Comparison of ENCODE assay signal across 17 cellular contexts in the genomic region with DNA sequence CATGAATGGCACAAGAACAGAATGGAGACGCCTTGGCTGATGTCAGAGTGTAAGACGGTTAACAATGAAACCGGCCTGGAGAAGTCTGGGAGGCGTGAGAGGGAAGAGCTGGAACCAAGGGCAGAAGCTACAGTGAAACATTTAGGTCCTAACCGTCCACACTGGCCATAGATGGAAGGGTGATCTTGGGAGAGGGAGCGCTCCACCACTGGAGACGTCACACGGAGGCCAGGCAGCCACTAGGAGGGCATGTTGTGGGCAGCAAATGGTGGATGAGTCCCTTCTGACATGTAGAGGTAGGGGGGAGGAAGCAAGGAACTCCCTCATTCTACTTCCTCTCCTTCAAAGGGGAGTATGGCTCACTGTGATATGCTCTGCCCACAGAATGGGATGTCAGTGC. TPM values are rescaled to one million over a fixed set of nuclear protein-coding genes. Genes with fewer than 3 reads are reported as not detected.
DNase-seq lines count a peak whose midpoint lies in the region; ATAC-seq and TF ChIP-seq lines count a peak whose summit lies in the region.
"Had no signal": no experiment of that assay in that cellular context is flagged by ENCODE, and none has a peak within 500 bp of the region (broad histone marks: within the 10 kb centered on the region; RNA-seq: fewer than 3 reads in every experiment).

No MANE protein-coding gene starts in this region.

- no peaks in the 10 kb centered on the region for H3K9me3 Mint-ChIP-seq in activated CD8-positive, alpha-beta T cell treated with anti-CD3 and anti-CD28 coated beads, Interleukin-2, amount 10 ng/mL, durations not matched to agents 7 days and 5 days (ENCODE audit: insufficient read depth)
- H3K9me3 Mint-ChIP-seq in activated CD8-positive, alpha-beta T cell treated with anti-CD3 and anti-CD28 coated beads for 36 hours: no peaks in the 10 kb centered on the region
- no peaks in the 10 kb centered on the region for H3K9me3 Mint-ChIP-seq in osteocyte (ENCODE audit: unreplicated experiment)
- H3K9me3 Mint-ChIP-seq: endodermal cell; nephron; stimulated activated naive B cell treated with anti-CD40 and anti-IgM and Interleukin-4, amounts not matched to agents 10 μg/mL and 1 μg/mL and 100 μg/mL, for 72 hours had no signal

- H3K36me3 ChIP-seq in MM.1S (replicated peaks; ENCODE audit: insufficient read depth, low read length): no peaks in the 10 kb centered on the region
- H3K36me3 ChIP-seq in colonic mucosa: no peaks in the 10 kb centered on the region

- peaks cover 67% of the 10 kb centered on the region for H3F3A ChIP-seq in MM.1S (ENCODE audit: insufficient read depth, low read length)

- no peak for TF ChIP-seq CTCF in activated CD8-positive, alpha-beta T cell treated with anti-CD3 and anti-CD28 coated beads for 36 hours (IDR thresholded peaks at IDR 0.05)
- TF ChIP-seq CTCF in MM.1S (IDR thresholded peaks at IDR 0.05; ENCODE audit: low read length) (no peak), colonic mucosa (IDR thresholded peaks at IDR 0.05) (no peak), osteocyte (IDR thresholded peaks at IDR 0.05) (no peak)

- H3K4me2 ChIP-seq in MM.1S (ENCODE audit: low read depth, low read length): no peak overlapping the region
- H3K4me2 ChIP-seq: BLaER1 had no signal

- H3K27me3 ChIP-seq in MM.1S (replicated peaks; ENCODE audit: insufficient read depth, low read length) (no peaks in the 10 kb centered on the region), colonic mucosa (no peaks in the 10 kb centered on the region)
- H3K27me3 ChIP-seq: BLaER1 had no signal

- CTCF ChIA-PET in activated CD8-positive, alpha-beta T cell treated with anti-CD3 and anti-CD28 coated beads, Interleukin-2, amount 10 ng/mL, durations not matched to agents 7 days and 5 days (lab: Charles Lee): no interaction called here
- CTCF ChIA-PET in activated CD8-positive, alpha-beta T cell treated with anti-CD3 and anti-CD28 coated beads for 36 hours (lab: Charles Lee): interaction anchor here (1.5 kb wide), 1 partner anchor 48 kb away, joined by 3 read pairs; no protein-coding TSS in a partner anchor

- H3K9me3 ChIP-seq in MM.1S (replicated peaks; ENCODE audit: insufficient read depth, low read length): no peaks in the 10 kb centered on the region
- H3K9me3 ChIP-seq in colonic mucosa: no peaks in the 10 kb centered on the region
- H3K9me3 ChIP-seq: BLaER1, thoracic aorta had no signal

- H3K36me3 Mint-ChIP-seq in activated CD8-positive, alpha-beta T cell treated with anti-CD3 and anti-CD28 coated beads, Interleukin-2, amount 10 ng/mL, durations not matched to agents 7 days and 5 days (ENCODE audit: low read depth): peaks cover 16% of the 10 kb centered on the region
- peaks cover 3% of the 10 kb centered on the region for H3K36me3 Mint-ChIP-seq in activated CD8-positive, alpha-beta T cell treated with anti-CD3 and anti-CD28 coated beads for 36 hours (ENCODE audit: low read depth)
- H3K36me3 Mint-ChIP-seq in osteocyte (ENCODE audit: unreplicated experiment): peaks cover 59% of the 10 kb centered on the region
- H3K36me3 Mint-ChIP-seq: activated naive CD8-positive, alpha-beta T cell had no signal

- peaks cover 31% of the 10 kb centered on the region for H3K4me1 Mint-ChIP-seq in activated CD8-positive, alpha-beta T cell treated with anti-CD3 and anti-CD28 coated beads, Interleukin-2, amount 10 ng/mL, durations not matched to agents 7 days and 5 days (ENCODE audit: low read depth)
- peaks cover 35% of the 10 kb centered on the region for H3K4me1 Mint-ChIP-seq in activated CD8-positive, alpha-beta T cell treated with anti-CD3 and anti-CD28 coated beads for 36 hours (ENCODE audit: low read depth)
- H3K4me1 Mint-ChIP-seq in osteocyte (ENCODE audit: unreplicated experiment): peaks cover 42% of the 10 kb centered on the region

- no peaks in the 10 kb centered on the region for H3K9me2 ChIP-seq in MM.1S (replicated peaks; ENCODE audit: insufficient read depth, low read length)

- H3K79me2 ChIP-seq in MM.1S (ENCODE audit: low read length): peaks cover 53% of the 10 kb centered on the region

- H3K4me3 ChIP-seq in MM.1S (ENCODE audit: low read length) (no peak overlapping the region), colonic mucosa (no peak overlapping the region)
- H3K4me3 ChIP-seq: BLaER1, thoracic aorta had no signal

- POLR2A ChIA-PET in activated CD8-positive, alpha-beta T cell treated with anti-CD3 and anti-CD28 coated beads, Interleukin-2, amount 10 ng/mL, durations not matched to agents 7 days and 5 days (lab: Charles Lee): no interaction called here
- POLR2A ChIA-PET in activated CD8-positive, alpha-beta T cell treated with anti-CD3 and anti-CD28 coated beads for 36 hours (lab: Charles Lee): no interaction called here

- H4K20me1 ChIP-seq in MM.1S (ENCODE audit: insufficient read depth, low read length): no peaks in the 10 kb centered on the region
- H4K20me1 ChIP-seq: BLaER1 had no signal

- DNase-seq in activated CD8-positive, alpha-beta T cell treated with anti-CD3 and anti-CD28 coated beads, Interleukin-2, amount 10 ng/mL, durations not matched to agents 7 days and 5 days: peak; percentile 19
- DNase-seq in activated CD8-positive, alpha-beta T cell treated with anti-CD3 and anti-CD28 coated beads for 36 hours: no peak
- DNase-seq in MM.1S: no peak
- peak; percentile 13 for DNase-seq in colonic mucosa
- DNase-seq in osteocyte (ENCODE audit: extremely low spot score, unreplicated experiment): no peak
- no peak for DNase-seq in DMS 273 treated with DMSO at 0.1 percent for 48 hours (lab: John Stamatoyannopoulos, UW)
- DNase-seq in T1000 (lab: John Stamatoyannopoulos, UW): no peak
- DNase-seq: endodermal cell; stimulated activated CD4-positive, alpha-beta T cell treated with anti-CD3 and anti-CD28 coated beads, Interleukin-1b, Interleukin-23, amount 100 ng/mL, for 48 hours; stimulated activated naive B cell treated with anti-CD40 and anti-IgM and Interleukin-4, amounts not matched to agents 10 μg/mL and 1 μg/mL and 100 μg/mL, for 72 hours had no signal

- peaks cover 78% of the 10 kb centered on the region for H3K4me1 ChIP-seq in MM.1S (ENCODE audit: low read length)
- peaks cover 3% of the 10 kb centered on the region for H3K4me1 ChIP-seq in colonic mucosa

- no peak overlapping the region for H2AFZ ChIP-seq in MM.1S (ENCODE audit: low read length)

- H3K9ac ChIP-seq in MM.1S (ENCODE audit: low read length) (no peak overlapping the region), colonic mucosa (ENCODE audit: low read depth in 2 of 2, low read length in 2 of 2) (no peak overlapping the region)
- H3K9ac ChIP-seq: BLaER1 had no signal

- no peak overlapping the region for H3K27ac Mint-ChIP-seq in activated CD8-positive, alpha-beta T cell treated with anti-CD3 and anti-CD28 coated beads, Interleukin-2, amount 10 ng/mL, durations not matched to agents 7 days and 5 days
- H3K27ac Mint-ChIP-seq in activated CD8-positive, alpha-beta T cell treated with anti-CD3 and anti-CD28 coated beads for 36 hours: no peak overlapping the region
- peak overlapping the region; percentile 83 for H3K27ac Mint-ChIP-seq in osteocyte (ENCODE audit: unreplicated experiment)
- H3K27ac Mint-ChIP-seq: activated naive CD8-positive, alpha-beta T cell; endodermal cell; nephron; stimulated activated naive B cell treated with anti-CD40 and anti-IgM and Interleukin-4, amounts not matched to agents 10 μg/mL and 1 μg/mL and 100 μg/mL, for 72 hours had no signal

- no peaks in the 10 kb centered on the region for H3K27me3 Mint-ChIP-seq in activated CD8-positive, alpha-beta T cell treated with anti-CD3 and anti-CD28 coated beads, Interleukin-2, amount 10 ng/mL, durations not matched to agents 7 days and 5 days (ENCODE audit: low read depth)
- peaks cover 1% of the 10 kb centered on the region for H3K27me3 Mint-ChIP-seq in activated CD8-positive, alpha-beta T cell treated with anti-CD3 and anti-CD28 coated beads for 36 hours
- no peaks in the 10 kb centered on the region for H3K27me3 Mint-ChIP-seq in osteocyte (ENCODE audit: unreplicated experiment)
- H3K27me3 Mint-ChIP-seq: activated naive CD8-positive, alpha-beta T cell had no signal

- H3K27ac ChIP-seq in MM.1S (ENCODE audit: low read length) (peak overlapping the region; percentile 99; the same call in 1 of the 2 replicates), colonic mucosa (no peak overlapping the region)
- H3K27ac ChIP-seq: BLaER1, thoracic aorta, VCaP had no signal

- no peak overlapping the region for H3K4me3 Mint-ChIP-seq in activated CD8-positive, alpha-beta T cell treated with anti-CD3 and anti-CD28 coated beads, Interleukin-2, amount 10 ng/mL, durations not matched to agents 7 days and 5 days
- no peak overlapping the region for H3K4me3 Mint-ChIP-seq in activated CD8-positive, alpha-beta T cell treated with anti-CD3 and anti-CD28 coated beads for 36 hours
- H3K4me3 Mint-ChIP-seq in osteocyte (ENCODE audit: unreplicated experiment): no peak overlapping the region
- H3K4me3 Mint-ChIP-seq: activated naive CD8-positive, alpha-beta T cell; endodermal cell; nephron; stimulated activated naive B cell treated with anti-CD40 and anti-IgM and Interleukin-4, amounts not matched to agents 10 μg/mL and 1 μg/mL and 100 μg/mL, for 72 hours had no signal

- intact Hi-C loops in activated CD8-positive, alpha-beta T cell treated with anti-CD3 and anti-CD28 coated beads for 36 hours (cut with micrococcal nuclease): no loop called here
- intact Hi-C loops in colonic mucosa (cut with DNase I): loop anchor here (5.0 kb wide), 1 partner anchor 49 kb away; no protein-coding TSS in a partner anchor

- no peak for ATAC-seq in activated CD8-positive, alpha-beta T cell treated with anti-CD3 and anti-CD28 coated beads, Interleukin-2, amount 10 ng/mL, durations not matched to agents 7 days and 5 days
- ATAC-seq in activated CD8-positive, alpha-beta T cell treated with anti-CD3 and anti-CD28 coated beads for 36 hours: no peak
- ATAC-seq in GM21360 (IDR thresholded peaks at IDR 0.05; ENCODE audit: unreplicated experiment): no peak
- ATAC-seq: Right ventricle myocardium inferior; stimulated activated naive B cell treated with anti-CD40 and anti-IgM and Interleukin-4, amounts not matched to agents 10 μg/mL and 1 μg/mL and 100 μg/mL, for 72 hours had no signal

RNA-seq across cellular contexts. Expression of gene FEM1B, which starts 23.8 kb away (rescaled TPM):
- 10 to 100 TPM; 45.1 to 50.7 TPM for total RNA-seq in activated CD8-positive, alpha-beta T cell treated with anti-CD3 and anti-CD28 coated beads, Interleukin-2, amount 10 ng/mL, durations not matched to agents 7 days and 5 days
- total RNA-seq in activated CD8-positive, alpha-beta T cell treated with anti-CD3 and anti-CD28 coated beads for 36 hours: 10 to 100 TPM; 37.1 to 44.4 TPM
- total RNA-seq in colonic mucosa (10 to 100 TPM; 34.4 to 52.4 TPM), osteocyte (71.1 and 71.5 TPM in 2 replicates)

Comparison
In these comparisons a context has a peak if more than half of its experiments do, and no peak if none do; other contexts are left out.
1. DNase-seq: peak in activated CD8-positive, alpha-beta T cell treated with anti-CD3 and anti-CD28 coated beads, Interleukin-2, amount 10 ng/mL, durations not matched to agents 7 days and 5 days (single experiment) and colonic mucosa (single experiment); none in activated CD8-positive, alpha-beta T cell treated with anti-CD3 and anti-CD28 coated beads for 36 hours (single experiment), MM.1S (single experiment), osteocyte (single experiment), DMS 273 treated with DMSO at 0.1 percent for 48 hours (single experiment) and T1000 (single experiment).